Comparison of ENCODE assay signal across 13 cellular contexts in the genomic region with DNA sequence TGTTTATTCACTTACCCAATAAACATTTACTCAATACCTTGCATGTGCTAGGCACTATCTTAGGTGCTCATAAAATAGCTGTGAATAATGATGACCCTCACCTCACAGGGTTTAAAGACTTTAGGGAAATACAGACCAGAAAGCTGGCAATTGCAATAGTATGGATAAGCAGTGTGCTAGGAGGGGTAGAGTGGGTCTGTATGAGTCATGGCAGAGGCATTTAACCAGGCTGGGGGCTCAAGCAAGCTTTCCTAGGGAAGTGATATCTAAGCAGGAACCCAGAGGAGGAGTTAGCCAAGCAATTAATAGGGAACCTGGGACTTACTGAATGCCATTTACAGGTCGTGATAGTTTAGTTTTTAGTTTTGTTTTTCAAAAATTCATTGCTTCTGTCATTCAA.
"Had no signal": no experiment of that assay in that cellular context is flagged by ENCODE, and none has a peak within 500 bp of the region (broad histone marks: within the 10 kb centered on the region; RNA-seq: fewer than 3 reads in every experiment).

No MANE protein-coding gene starts in this region.

- H3K27me3 ChIP-seq: cardiac muscle cell, esophagus squamous epithelium, upper lobe of left lung had no signal

- ATAC-seq: activated CD8-positive, alpha-beta T cell treated with anti-CD3 and anti-CD28 coated beads, Interleukin-2, amount 10 ng/mL, durations not matched to agents 7 days and 5 days; left cardiac atrium; mucosa of descending colon; naive thymus-derived CD8-positive, alpha-beta T cell had no signal

- H3K27ac Mint-ChIP-seq: activated CD8-positive, alpha-beta T cell treated with anti-CD3 and anti-CD28 coated beads, Interleukin-2, amount 10 ng/mL, durations not matched to agents 7 days and 5 days; activated naive CD4-positive, alpha-beta T cell treated with anti-CD3 and anti-CD28 coated beads for 36 hours; naive thymus-derived CD8-positive, alpha-beta T cell had no signal

- H3K27ac ChIP-seq: cardiac muscle cell, esophagus squamous epithelium, upper lobe of left lung had no signal

- H3K9me3 ChIP-seq: esophagus squamous epithelium, mucosa of descending colon, upper lobe of left lung had no signal

- H3K4me3 ChIP-seq: cardiac muscle cell, esophagus squamous epithelium, lung, mucosa of descending colon, upper lobe of left lung had no signal

- H3K4me1 ChIP-seq: esophagus squamous epithelium, upper lobe of left lung had no signal

- H3K36me3 ChIP-seq: cardiac muscle cell, esophagus squamous epithelium, upper lobe of left lung had no signal

- H3K4me1 Mint-ChIP-seq: naive thymus-derived CD8-positive, alpha-beta T cell had no signal

- DNase-seq: activated CD4-positive, alpha-beta T cell treated with anti-CD3 and anti-CD28 coated beads for 48 hours; activated CD8-positive, alpha-beta T cell treated with anti-CD3 and anti-CD28 coated beads, Interleukin-2, amount 10 ng/mL, durations not matched to agents 7 days and 5 days; activated naive CD4-positive, alpha-beta T cell treated with anti-CD3 and anti-CD28 coated beads for 36 hours; esophagus squamous epithelium; foreskin fibroblast; left cardiac atrium; mucosa of descending colon; naive thymus-derived CD8-positive, alpha-beta T cell; stimulated activated CD4-positive, alpha-beta T cell treated with anti-CD3 and anti-CD28 coated beads, Interleukin-2, amount 100 ng/mL, for 48 hours; stimulated activated naive CD4-positive, alpha-beta T cell treated with Interleukin-2 at 50 U/mL for 16 hours; upper lobe of left lung had no signal

- H3K4me3 Mint-ChIP-seq: activated CD8-positive, alpha-beta T cell treated with anti-CD3 and anti-CD28 coated beads, Interleukin-2, amount 10 ng/mL, durations not matched to agents 7 days and 5 days; activated naive CD4-positive, alpha-beta T cell treated with anti-CD3 and anti-CD28 coated beads for 36 hours; naive thymus-derived CD8-positive, alpha-beta T cell had no signal
